ENCODE assay signal across 12 cellular contexts in the genomic region with DNA sequence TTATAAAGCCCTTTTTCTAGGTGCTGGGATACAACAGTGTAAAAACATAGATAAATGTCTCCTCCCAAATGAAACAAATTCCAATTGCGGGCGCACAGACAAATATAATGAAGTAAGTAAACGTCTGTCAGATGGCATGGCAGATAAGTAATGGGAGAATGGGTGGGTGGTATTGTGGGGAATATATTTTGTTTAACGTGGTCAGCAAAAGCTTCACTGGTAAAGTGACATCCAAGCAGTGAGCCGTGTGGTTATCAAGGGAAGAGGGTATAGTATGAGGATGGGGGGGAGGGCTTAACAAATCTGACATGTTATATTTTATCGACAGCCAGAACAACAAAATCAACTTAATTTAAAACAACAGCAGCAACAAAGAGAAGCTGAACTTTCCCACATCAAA. TPM values are rescaled to one million over a fixed set of nuclear protein-coding genes. Genes with fewer than 3 reads are reported as not detected.
DNase-seq lines count a peak whose midpoint lies in the region; ATAC-seq and TF ChIP-seq lines count a peak whose summit lies in the region.
"Had no signal": no experiment of that assay in that cellular context is flagged by ENCODE, and none has a peak within 500 bp of the region (broad histone marks: within the 10 kb centered on the region; RNA-seq: fewer than 3 reads in every experiment).

No MANE protein-coding gene starts in this region.

- H3K36me3 Mint-ChIP-seq in natural killer cell treated with Interleukin-12 subunit alpha and Interleukin-12 subunit beta and Interleukin-15 and Interleukin-18, amount 100 ng/mL, for 72 hours = no peaks in the 10 kb centered on the region
- H3K36me3 Mint-ChIP-seq in CD14-positive monocyte = peaks cover 3 to 4% of the 10 kb centered on the region in 2 donors

- H3K27me3 ChIP-seq in MG63 (no peaks in the 10 kb centered on the region), adipocyte (replicated peaks; ENCODE audit: control insufficient read depth, insufficient read depth, low read length) (no peaks in the 10 kb centered on the region), left lung (no peaks in the 10 kb centered on the region)
- H3K27me3 ChIP-seq: thyroid gland had no signal

- no peak overlapping the region for H3K27ac ChIP-seq in left lung

- TF ChIP-seq CTCF in CD14-positive monocyte (IDR thresholded peaks at IDR 0.05) (no peak), left lung (IDR thresholded peaks at IDR 0.05) (no peak)

- H3K9ac ChIP-seq in adipocyte (ENCODE audit: low read length) = no peak overlapping the region

- no peak for ATAC-seq in natural killer cell treated with Interleukin-12 subunit alpha and Interleukin-12 subunit beta and Interleukin-15 and Interleukin-18, amount 100 ng/mL, for 72 hours
- no peak for ATAC-seq in left lung

- H3K4me3 Mint-ChIP-seq in natural killer cell treated with Interleukin-12 subunit alpha and Interleukin-12 subunit beta and Interleukin-15 and Interleukin-18, amount 100 ng/mL, for 72 hours = peak overlapping the region; percentile 87
- H3K4me3 Mint-ChIP-seq in CD14-positive monocyte = no peak overlapping the region

- H3K4me3 ChIP-seq in MG63 (peak overlapping the region; percentile 79), adipocyte (ENCODE audit: low read length) (peak overlapping the region; percentile 95), left lung (peak overlapping the region in 1 of 2 donors; percentile 88)

- H3K4me1 ChIP-seq in adipocyte (ENCODE audit: control insufficient read depth, insufficient read depth, low read length) (peaks cover 5% of the 10 kb centered on the region), left lung (peaks cover 0 to 16% of the 10 kb centered on the region in 2 donors)

- no peaks in the 10 kb centered on the region for H3K9me3 Mint-ChIP-seq in natural killer cell treated with Interleukin-12 subunit alpha and Interleukin-12 subunit beta and Interleukin-15 and Interleukin-18, amount 100 ng/mL, for 72 hours
- H3K9me3 Mint-ChIP-seq in CD14-positive monocyte = no peaks in the 10 kb centered on the region

- H3K36me3 ChIP-seq in MG63 = no peaks in the 10 kb centered on the region
- H3K36me3 ChIP-seq in adipocyte (ENCODE audit: control insufficient read depth, insufficient read depth, low read length, severe bottlenecking) = no peaks in the 10 kb centered on the region
- H3K36me3 ChIP-seq in left lung = peaks cover 0 to 15% of the 10 kb centered on the region in 2 donors

- intact Hi-C loops in CD14-positive monocyte (cut with micrococcal nuclease) (no loop called here), left lung (cut with DNase I) (no loop called here)

- peak overlapping the region; percentile 64 to 78 for H3K27ac Mint-ChIP-seq in natural killer cell treated with Interleukin-12 subunit alpha and Interleukin-12 subunit beta and Interleukin-15 and Interleukin-18, amount 100 ng/mL, for 72 hours
- no peak overlapping the region for H3K27ac Mint-ChIP-seq in CD14-positive monocyte

- H3K4me1 Mint-ChIP-seq in natural killer cell treated with Interleukin-12 subunit alpha and Interleukin-12 subunit beta and Interleukin-15 and Interleukin-18, amount 100 ng/mL, for 72 hours (ENCODE audit: low read depth in 2 of 2) = peaks cover 9 to 10% of the 10 kb centered on the region in 2 donors
- H3K4me1 Mint-ChIP-seq in CD14-positive monocyte = peaks cover 16% of the 10 kb centered on the region

- DNase-seq in ELR (ENCODE audit: low read depth) (peak; percentile 5), MG63 (no peak), adipocyte (ENCODE audit: low read depth) (no peak), CD14-positive monocyte (ENCODE audit: low spot score) (no peak), KG1 (lab: John Stamatoyannopoulos, UW) (no peak), left lung (no peak)
- no peak for DNase-seq in natural killer cell treated with Interleukin-12 subunit alpha and Interleukin-12 subunit beta and Interleukin-15 and Interleukin-18, amount 100 ng/mL, for 72 hours (ENCODE audit: low spot score)
- no peak for DNase-seq in activated effector memory CD4-positive, alpha-beta T cell treated with Interleukin-2 at 50 U/mL for 16 hours
- DNase-seq: NCI-H774, thyroid gland had no signal

- H3K27me3 Mint-ChIP-seq in natural killer cell treated with Interleukin-12 subunit alpha and Interleukin-12 subunit beta and Interleukin-15 and Interleukin-18, amount 100 ng/mL, for 72 hours = no peaks in the 10 kb centered on the region
- peaks cover 0 to 3% (median 0%) of the 10 kb centered on the region in 3 donors for H3K27me3 Mint-ChIP-seq in CD14-positive monocyte (ENCODE audit: low read depth in 3 of 3)

- H3K9me3 ChIP-seq in MG63 (no peaks in the 10 kb centered on the region), adipocyte (ENCODE audit: control insufficient read depth, low read length) (no peaks in the 10 kb centered on the region), left lung (no peaks in the 10 kb centered on the region)
- H3K9me3 ChIP-seq: thyroid gland had no signal

RNA-seq across cellular contexts. Expression of a gene that starts 1.2 kb away (rescaled TPM):
- 4.2 and 23.0 TPM in 2 replicates for total RNA-seq in MG63 (2014; rRNA removed; shearing (Covaris generic); ENCODE audit: low replicate concordance)
- 10 to 100 TPM; 25.6 to 28.3 TPM for total RNA-seq in natural killer cell treated with Interleukin-12 subunit alpha and Interleukin-12 subunit beta and Interleukin-15 and Interleukin-18, amount 100 ng/mL, for 72 hours
- polyA plus RNA-seq in CD14-positive monocyte = 1 to 10 TPM; 2.6 to 3.1 TPM
- 10 to 100 TPM; 18.9 to 30.1 TPM for total RNA-seq in left lung

RNA-seq across cellular contexts. Expression of a gene that starts 31.9 kb away (rescaled TPM):
- not detected in 2 replicates for total RNA-seq in MG63 (2014; rRNA removed; shearing (Covaris generic); ENCODE audit: low replicate concordance)
- not detected for total RNA-seq in natural killer cell treated with Interleukin-12 subunit alpha and Interleukin-12 subunit beta and Interleukin-15 and Interleukin-18, amount 100 ng/mL, for 72 hours
- not detected for polyA plus RNA-seq in CD14-positive monocyte
- not detected for total RNA-seq in left lung
- total RNA-seq: bronchial epithelial cell, omental fat pad, thyroid gland had no signal

Comparison
In these comparisons a context has a peak if more than half of its experiments do, and no peak if none do; other contexts are left out.
1. H3K27ac Mint-ChIP-seq: peak in natural killer cell treated with Interleukin-12 subunit alpha and Interleukin-12 subunit beta and Interleukin-15 and Interleukin-18, amount 100 ng/mL, for 72 hours (2 of 2); none in CD14-positive monocyte (0 of 7).